ENCODE assay signal across 8 cellular contexts in the genomic region with DNA sequence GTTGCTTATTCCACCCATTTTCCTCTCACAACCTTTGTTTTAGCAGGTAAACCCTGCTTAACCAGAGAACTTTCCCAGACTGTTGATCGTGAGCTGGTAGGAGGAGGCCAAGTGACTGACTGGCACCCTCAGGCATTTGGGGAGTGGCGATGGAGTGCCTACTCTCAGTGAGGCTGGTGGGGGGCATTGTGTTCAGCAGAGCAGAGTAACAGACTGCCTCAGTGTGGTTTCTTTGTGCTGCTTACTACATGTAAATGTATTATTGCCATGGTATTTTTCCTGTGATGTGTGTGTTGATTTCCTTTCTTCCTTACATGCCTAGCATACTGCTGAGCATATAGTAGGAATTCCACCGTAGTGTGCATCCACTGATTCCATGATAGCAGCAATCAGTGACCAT. TPM values are rescaled to one million over a fixed set of nuclear protein-coding genes. Genes with fewer than 3 reads are reported as not detected.
DNase-seq lines count a peak whose midpoint lies in the region; ATAC-seq, FAIRE-seq and TF ChIP-seq lines count a peak whose summit lies in the region.

No MANE protein-coding gene starts in this region.

- no peak overlapping the region for H2AFZ ChIP-seq in keratinocyte (ENCODE audit: control insufficient read depth, low read length)

- H3K79me2 ChIP-seq in keratinocyte (ENCODE audit: control insufficient read depth, insufficient read depth, low read length), result peaks cover 72% of the 10 kb centered on the region

- peak overlapping the region; percentile 89 for H3K9ac ChIP-seq in keratinocyte (ENCODE audit: control insufficient read depth, extremely low read depth, insufficient read depth, low read length)

- DNase-seq in A673 (ENCODE audit: low spot score) (peak; percentile 66), amniotic epithelial cell (ENCODE audit: low read depth) (peak; percentile 60), keratinocyte (ENCODE audit: low read depth, low spot score) (no peak), NCI-H446 treated with DMSO at 0.1 percent for 48 hours (lab: John Stamatoyannopoulos, UW) (no peak)
- no peak for DNase-seq in activated CD4-positive, CD25-positive, alpha-beta regulatory T cell treated with anti-CD3 and anti-CD28 coated beads, Interleukin-2, amount 50 U/mL, for 72 hours

- peaks cover 36% of the 10 kb centered on the region for H4K20me1 ChIP-seq in keratinocyte (ENCODE audit: control insufficient read depth, extremely low read depth, insufficient read depth, low read length)

- H3K27ac ChIP-seq in A673 (ENCODE audit: low read depth, low read length, poor library complexity, severe bottlenecking), result no peak overlapping the region
- no peak overlapping the region for H3K27ac ChIP-seq in HEK293 (ENCODE audit: extremely low read depth, low read depth, low read length)
- H3K27ac ChIP-seq in keratinocyte (ENCODE audit: control insufficient read depth, insufficient read depth, low read length), result peak overlapping the region; percentile 63
- peak overlapping the region; percentile 11 for H3K27ac ChIP-seq in temporal lobe (ENCODE audit: low read depth, low read length)

- no peak for ATAC-seq in HG02885 (IDR thresholded peaks at IDR 0.05; ENCODE audit: poor library complexity, unreplicated experiment)

- H3K27me3 ChIP-seq in A673 (replicated peaks; ENCODE audit: insufficient read depth, low read depth, low read length, poor library complexity), result no peaks in the 10 kb centered on the region
- H3K27me3 ChIP-seq in keratinocyte (ENCODE audit: control insufficient read depth, extremely low read depth, insufficient read depth, low read length), result no peaks in the 10 kb centered on the region

- intact Hi-C loops in A673 (cut with micrococcal nuclease; ENCODE audit: unreplicated experiment), result no loop called here

- POLR2A ChIA-PET in A673 (lab: Charles Lee; ENCODE audit: low non-redundant PET), result no interaction called here
- POLR2A ChIA-PET in HEK293 (lab: Yijun Ruan, JAX), result no interaction called here

- H3K4me1 ChIP-seq in A673 (ENCODE audit: insufficient read depth, low read length, poor library complexity, severe bottlenecking) (peaks cover 31% of the 10 kb centered on the region), HEK293 (ENCODE audit: control insufficient read depth, insufficient read depth, low read length) (0 out of 2 replicates have a peak, but pooled peaks cover 6% of the 10 kb centered on the region), keratinocyte (ENCODE audit: control insufficient read depth, extremely low read depth, insufficient read depth, low read length) (peaks cover 49% of the 10 kb centered on the region)

- no peak for FAIRE-seq in keratinocyte (lab: Jason Lieb, UNC)

- no peaks in the 10 kb centered on the region for H3K9me3 ChIP-seq in A673 (ENCODE audit: low read depth, low read length, poor library complexity, severe bottlenecking)
- H3K9me3 ChIP-seq in HEK293 (ENCODE audit: control insufficient read depth, insufficient read depth, low read depth, low read length), result no peaks in the 10 kb centered on the region
- H3K9me3 ChIP-seq in keratinocyte (ENCODE audit: control insufficient read depth, low read depth, low read length), result no peaks in the 10 kb centered on the region

- H3K4me2 ChIP-seq in keratinocyte (ENCODE audit: control insufficient read depth, extremely low read depth, insufficient read depth, low read depth, low read length), result peak overlapping the region; percentile 95

- H3K36me3 ChIP-seq in A673 (ENCODE audit: insufficient read depth, low read length, poor library complexity, severe bottlenecking) (peaks cover 16% of the 10 kb centered on the region), HEK293 (ENCODE audit: control insufficient read depth in 2 of 2, insufficient read depth in 1 of 2, low read length in 2 of 2) (peaks cover 0 to 23% of the 10 kb centered on the region in 2 experiments; a peak in 2 of 3 replicates), keratinocyte (ENCODE audit: control insufficient read depth in 2 of 2, extremely low read depth in 1 of 2, insufficient read depth in 2 of 2, low read length in 2 of 2) (peaks cover 6 to 18% of the 10 kb centered on the region in 2 experiments)

- H3K9me1 ChIP-seq in keratinocyte (ENCODE audit: control insufficient read depth, extremely low read depth, insufficient read depth, low read length), result peaks cover 12% of the 10 kb centered on the region

- dilution Hi-C loops in keratinocyte (cut with MboI; ENCODE audit: extremely low pct_ligation_motif_present, low sequenced_read_pairs), result no loop called here

- CTCF ChIA-PET in A673 (lab: Charles Lee) (interaction anchor here (1.4 kb wide), 1 partner anchor 104 kb away, joined by 8 read pairs; no protein-coding TSS in a partner anchor), HEK293 (lab: Yijun Ruan, JAX) (interaction anchor here (0.6 to 1.2 kb wide), 5 partner anchors 24 to 104 kb away, joined by 3 to 4 read pairs (median 3); no protein-coding TSS in a partner anchor)

- BruUV-seq in A673 (replicated peaks; lab: Mats Ljungman, UMichigan), result TSS peak; percentile 17

- H3K4me3 ChIP-seq in A673 (ENCODE audit: low read depth, low read length, poor library complexity, severe bottlenecking) (peak overlapping the region; percentile 98), HEK293 (ENCODE audit: low read depth, low read length) (peak overlapping the region; percentile 9), keratinocyte (ENCODE audit: control insufficient read depth in 2 of 3, extremely low read depth in 1 of 3, insufficient read depth in 2 of 3, low read depth in 1 of 3, low read length in 3 of 3) (peak overlapping the region; percentile 64 to 94 (median 94))

- TF ChIP-seq CTCF in A673 (conservative IDR thresholded peaks at IDR 0.05; ENCODE audit: low read depth, low read length) (no peak), HEK293 (tag by site-specific recombination; IDR thresholded peaks at IDR 0.05) (no peak), keratinocyte (optimal IDR thresholded peaks at IDR 0.05 in 1 of 3, IDR thresholded peaks at IDR 0.05 in 1 of 3, conservative IDR thresholded peaks at IDR 0.05 in 1 of 3; ENCODE audit: extremely low read depth in 1 of 3, insufficient read depth in 2 of 3, low read length in 3 of 3) (peak in 1 of 3 experiments; percentile 7)

TF ChIP-seq in HEK293, 187 proteins besides CTCF, POLR2A, EP300 and RAD21 (continues in another document):
- TF ChIP-seq ZNF174 (tag by site-specific recombination; IDR thresholded peaks at IDR 0.05) (no peak), ZIC2 (tag by site-specific recombination; IDR thresholded peaks at IDR 0.05) (peak; percentile 23; the same call in 1 of the 2 replicates), MZF1 (tag by site-specific recombination; IDR thresholded peaks at IDR 0.05; ENCODE audit: borderline replicate concordance) (no peak), ZBTB17 (tag by site-specific recombination; IDR thresholded peaks at IDR 0.05) (peak; percentile 17; the same call in 1 of the 2 replicates), TCF7L2 (IDR thresholded peaks at IDR 0.05; ENCODE audit: borderline replicate concordance, low read depth, low read length) (no peak), ZNF341 (tag by site-specific recombination; IDR thresholded peaks at IDR 0.05; ENCODE audit: low read depth) (0 out of 2 replicates have a peak, but pooled peaks have one; percentile 23), ZNF791 (tag by site-specific recombination; IDR thresholded peaks at IDR 0.05) (no peak), ZNF623 (tag by site-specific recombination; IDR thresholded peaks at IDR 0.05) (no peak)
- TF ChIP-seq, protein P1, sequence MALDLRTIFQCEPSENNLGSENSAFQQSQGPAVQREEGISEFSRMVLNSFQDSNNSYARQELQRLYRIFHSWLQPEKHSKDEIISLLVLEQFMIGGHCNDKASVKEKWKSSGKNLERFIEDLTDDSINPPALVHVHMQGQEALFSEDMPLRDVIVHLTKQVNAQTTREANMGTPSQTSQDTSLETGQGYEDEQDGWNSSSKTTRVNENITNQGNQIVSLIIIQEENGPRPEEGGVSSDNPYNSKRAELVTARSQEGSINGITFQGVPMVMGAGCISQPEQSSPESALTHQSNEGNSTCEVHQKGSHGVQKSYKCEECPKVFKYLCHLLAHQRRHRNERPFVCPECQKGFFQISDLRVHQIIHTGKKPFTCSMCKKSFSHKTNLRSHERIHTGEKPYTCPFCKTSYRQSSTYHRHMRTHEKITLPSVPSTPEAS (tag by site-specific recombination; IDR thresholded peaks at IDR 0.05), result no peak
- TF ChIP-seq, protein P2, sequence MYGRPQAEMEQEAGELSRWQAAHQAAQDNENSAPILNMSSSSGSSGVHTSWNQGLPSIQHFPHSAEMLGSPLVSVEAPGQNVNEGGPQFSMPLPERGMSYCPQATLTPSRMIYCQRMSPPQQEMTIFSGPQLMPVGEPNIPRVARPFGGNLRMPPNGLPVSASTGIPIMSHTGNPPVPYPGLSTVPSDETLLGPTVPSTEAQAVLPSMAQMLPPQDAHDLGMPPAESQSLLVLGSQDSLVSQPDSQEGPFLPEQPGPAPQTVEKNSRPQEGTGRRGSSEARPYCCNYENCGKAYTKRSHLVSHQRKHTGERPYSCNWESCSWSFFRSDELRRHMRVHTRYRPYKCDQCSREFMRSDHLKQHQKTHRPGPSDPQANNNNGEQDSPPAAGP (tag by site-specific recombination; IDR thresholded peaks at IDR 0.05), result no peak

RNA-seq across cellular contexts. Expression of a gene that starts 2.6 kb away (rescaled TPM):
- total RNA-seq in A673 (2021) (54.9 and 61.7 TPM in 2 replicates), temporal lobe (16.0 TPM)
- 18.6 to 35.2 TPM (median 20.8 TPM) in 3 replicates for polyA plus RNA-seq in keratinocyte
- 27.1 TPM for polyA plus RNA-seq in keratinocyte (2011; ENCODE audit: low read depth)
- polyA plus RNA-seq in keratinocyte (2011; cell fraction: cytosol; rRNA removed), result 24.1 and 28.4 TPM in 2 replicates
- 39.0 and 42.8 TPM in 2 replicates for polyA plus RNA-seq in keratinocyte (2011; cell fraction: nucleus; rRNA removed)
- polyA plus RNA-seq in keratinocyte (2012; ENCODE audit: low replicate concordance), result 21.5 and 31.4 TPM in 2 replicates
- polyA minus RNA-seq in keratinocyte, result 26.5 to 45.0 TPM (median 29.9 TPM) in 3 replicates
- polyA minus RNA-seq in keratinocyte (2011; cell fraction: cytosol; rRNA and poly(A)+ RNA removed), result 51.0 TPM
- polyA minus RNA-seq in keratinocyte (2011; cell fraction: nucleus; rRNA and poly(A)+ RNA removed), result 37.9 and 42.1 TPM in 2 replicates

RNA-seq across cellular contexts. Expression of a gene that starts 28.3 kb away (rescaled TPM):
- 91.1 and 94.5 TPM in 2 replicates for total RNA-seq in A673 (2021)
- 7.8 to 9.8 TPM (median 8.1 TPM) in 3 replicates for polyA plus RNA-seq in keratinocyte
- polyA plus RNA-seq in keratinocyte (2011; ENCODE audit: low read depth), result 1.9 TPM
- polyA plus RNA-seq in keratinocyte (2011; cell fraction: cytosol; rRNA removed), result 4.3 and 10.1 TPM in 2 replicates
- polyA plus RNA-seq in keratinocyte (2011; cell fraction: nucleus; rRNA removed), result 8.5 and 9.3 TPM in 2 replicates
- polyA plus RNA-seq in keratinocyte (2012; ENCODE audit: low replicate concordance), result 6.6 and 11.2 TPM in 2 replicates
- 4.4 to 9.3 TPM (median 4.6 TPM) in 3 replicates for polyA minus RNA-seq in keratinocyte
- 7.7 TPM for polyA minus RNA-seq in keratinocyte (2011; cell fraction: cytosol; rRNA and poly(A)+ RNA removed)
- polyA minus RNA-seq in keratinocyte (2011; cell fraction: nucleus; rRNA and poly(A)+ RNA removed), result 3.3 and 5.1 TPM in 2 replicates
- total RNA-seq in temporal lobe, result 8.1 TPM

Comparison
In these comparisons a context has a peak if more than half of its experiments do, and no peak if none do; other contexts are left out.
1. DNase-seq: peak in A673 (single experiment) and amniotic epithelial cell (single experiment); none in keratinocyte (single experiment), NCI-H446 treated with DMSO at 0.1 percent for 48 hours (single experiment) and activated CD4-positive, CD25-positive, alpha-beta regulatory T cell treated with anti-CD3 and anti-CD28 coated beads, Interleukin-2, amount 50 U/mL, for 72 hours (single experiment).
2. H3K27ac ChIP-seq: peak in keratinocyte (single experiment) and temporal lobe (single experiment); none in A673 (single experiment) and HEK293 (single experiment).
3. H3K4me3 ChIP-seq: peak in every context shown above with its lines; median percentile 98 in A673; 94 in keratinocyte; 9 in HEK293.
4. RNA of a gene that starts 28.3 kb away (total RNA-seq): 91.1 to 94.5 TPM in A673; 8.1 TPM in temporal lobe (single experiment); every median in the first group is over 10 times any median in the second.